In genomic region chr7:77433901-77434300, GRCh38 we compare ENCODE assay signal across 32 cellular contexts.
"Had no signal": no experiment of that assay in that cellular context is flagged by ENCODE, and none has a peak within 500 bp of the region (broad histone marks: within the 10 kb centered on the region; RNA-seq: fewer than 3 reads in every experiment).

No MANE protein-coding gene starts in this region.

- H3K4me3 ChIP-seq: breast epithelium, colonic mucosa, dorsolateral prefrontal cortex, gastrocnemius medialis, left lung, pancreas, prostate gland, right atrium auricular region, smooth muscle cell, stomach, thyroid gland had no signal

- H3K9me3 Mint-ChIP-seq: activated CD8-positive, alpha-beta T cell treated with anti-CD3 and anti-CD28 coated beads for 36 hours; activated naive CD8-positive, alpha-beta T cell treated with anti-CD3 and anti-CD28 coated beads, Interleukin-2, amount 50 U/mL, for 24 hours; activated T-cell treated with anti-CD3 and anti-CD28 coated beads, Interleukin-2, amount 50 U/mL, for 4 hours; activated T-helper 17 cell treated with anti-CD3 and anti-CD28 coated beads, Interleukin-2, amount 50 U/mL, for 72 hours; central memory CD8-positive, alpha-beta T cell; effector memory CD8-positive, alpha-beta T cell; nephron; stimulated activated naive B cell treated with anti-CD40 and anti-IgM and Interleukin-4, amounts not matched to agents 10 μg/mL and 1 μg/mL and 100 μg/mL, for 72 hours; WTC11 had no signal

- DNase-seq: activated CD4-positive, alpha-beta T cell treated with anti-CD3 and anti-CD28 coated beads for 1 hour; activated CD4-positive, alpha-beta T cell treated with anti-CD3 and anti-CD28 coated beads, Interleukin-2, amount 50 U/mL, for 1 hour; activated CD8-positive, alpha-beta T cell treated with anti-CD3 and anti-CD28 coated beads for 36 hours; activated gamma-delta T cell treated with Interleukin-2 at 50 U/mL for 16 hours; activated naive CD4-positive, alpha-beta T cell treated with anti-CD3 and anti-CD28 coated beads, Interleukin-2, amount 50 U/mL, for 16 hours; activated naive CD8-positive, alpha-beta T cell treated with anti-CD3 and anti-CD28 coated beads, Interleukin-2, amount 50 U/mL, for 24 hours; activated T-cell treated with anti-CD3 and anti-CD28 coated beads, Interleukin-2, amount 50 U/mL, for 4 hours; amygdala; colonic mucosa; dorsolateral prefrontal cortex; effector memory CD8-positive, alpha-beta T cell; erythroblast; gastrocnemius medialis; glutamatergic neuron; left lung; pancreas; stimulated activated CD4-positive, alpha-beta T cell treated with anti-CD3 and anti-CD28 coated beads, Interleukin-1b, Interleukin-23, amount 100 ng/mL, for 48 hours; stimulated activated CD4-positive, alpha-beta T cell treated with anti-CD3 and anti-CD28 coated beads, Interleukin-4, amount 100 ng/mL, for 4 hours; stimulated activated CD8-positive, alpha-beta memory T cell treated with anti-CD3 and anti-CD28 coated beads, Interleukin-4, amount 100 ng/mL, for 48 hours; stimulated activated naive B cell treated with anti-CD40 and anti-IgM and Interleukin-4, amounts not matched to agents 10 μg/mL and 1 μg/mL and 100 μg/mL, for 72 hours; stomach; T-helper 2 cell; thyroid gland had no signal

- FAIRE-seq: islet of Langerhans, pancreas had no signal

- H3K4me2 ChIP-seq: smooth muscle cell had no signal

- H3K36me3 Mint-ChIP-seq: stimulated activated naive B cell treated with anti-CD40 and anti-IgM and Interleukin-4, amounts not matched to agents 10 μg/mL and 1 μg/mL and 100 μg/mL, for 72 hours; WTC11 had no signal

- H3K36me3 ChIP-seq: breast epithelium, colonic mucosa, gastrocnemius medialis, left lung, pancreas, prostate gland, right atrium auricular region, stomach, thyroid gland had no signal

- H3K27ac ChIP-seq: breast epithelium, colonic mucosa, dorsolateral prefrontal cortex, gastrocnemius medialis, pancreas, prostate gland, right atrium auricular region, stomach, thyroid gland had no signal

- H3K27me3 Mint-ChIP-seq: activated naive CD8-positive, alpha-beta T cell treated with anti-CD3 and anti-CD28 coated beads, Interleukin-2, amount 50 U/mL, for 24 hours; central memory CD8-positive, alpha-beta T cell; stimulated activated naive B cell treated with anti-CD40 and anti-IgM and Interleukin-4, amounts not matched to agents 10 μg/mL and 1 μg/mL and 100 μg/mL, for 72 hours had no signal

- H3K27ac Mint-ChIP-seq: activated CD8-positive, alpha-beta T cell treated with anti-CD3 and anti-CD28 coated beads for 36 hours; activated naive CD8-positive, alpha-beta T cell treated with anti-CD3 and anti-CD28 coated beads, Interleukin-2, amount 50 U/mL, for 24 hours; activated T-helper 17 cell treated with anti-CD3 and anti-CD28 coated beads, Interleukin-2, amount 50 U/mL, for 72 hours; effector memory CD8-positive, alpha-beta T cell; stimulated activated naive B cell treated with anti-CD40 and anti-IgM and Interleukin-4, amounts not matched to agents 10 μg/mL and 1 μg/mL and 100 μg/mL, for 72 hours; WTC11 had no signal

- H3K4me1 ChIP-seq: breast epithelium, colonic mucosa, gastrocnemius medialis, pancreas, prostate gland had no signal

- H3K9me3 ChIP-seq: breast epithelium, colonic mucosa, gastrocnemius medialis, left lung, pancreas, prostate gland, right atrium auricular region, stomach, thyroid gland had no signal

- H3K27me3 ChIP-seq: breast epithelium, colonic mucosa, dorsolateral prefrontal cortex, gastrocnemius medialis, left lung, pancreas, right atrium auricular region, stomach, thyroid gland had no signal

- H3K4me3 Mint-ChIP-seq: activated CD8-positive, alpha-beta T cell treated with anti-CD3 and anti-CD28 coated beads for 36 hours; activated naive CD8-positive, alpha-beta T cell treated with anti-CD3 and anti-CD28 coated beads, Interleukin-2, amount 50 U/mL, for 24 hours; activated T-cell treated with anti-CD3 and anti-CD28 coated beads, Interleukin-2, amount 50 U/mL, for 4 hours; activated T-helper 17 cell treated with anti-CD3 and anti-CD28 coated beads, Interleukin-2, amount 50 U/mL, for 72 hours; central memory CD8-positive, alpha-beta T cell; effector memory CD8-positive, alpha-beta T cell; nephron; stimulated activated naive B cell treated with anti-CD40 and anti-IgM and Interleukin-4, amounts not matched to agents 10 μg/mL and 1 μg/mL and 100 μg/mL, for 72 hours; WTC11 had no signal
